ENCODE assay signal across 8 cellular contexts in the genomic region with DNA sequence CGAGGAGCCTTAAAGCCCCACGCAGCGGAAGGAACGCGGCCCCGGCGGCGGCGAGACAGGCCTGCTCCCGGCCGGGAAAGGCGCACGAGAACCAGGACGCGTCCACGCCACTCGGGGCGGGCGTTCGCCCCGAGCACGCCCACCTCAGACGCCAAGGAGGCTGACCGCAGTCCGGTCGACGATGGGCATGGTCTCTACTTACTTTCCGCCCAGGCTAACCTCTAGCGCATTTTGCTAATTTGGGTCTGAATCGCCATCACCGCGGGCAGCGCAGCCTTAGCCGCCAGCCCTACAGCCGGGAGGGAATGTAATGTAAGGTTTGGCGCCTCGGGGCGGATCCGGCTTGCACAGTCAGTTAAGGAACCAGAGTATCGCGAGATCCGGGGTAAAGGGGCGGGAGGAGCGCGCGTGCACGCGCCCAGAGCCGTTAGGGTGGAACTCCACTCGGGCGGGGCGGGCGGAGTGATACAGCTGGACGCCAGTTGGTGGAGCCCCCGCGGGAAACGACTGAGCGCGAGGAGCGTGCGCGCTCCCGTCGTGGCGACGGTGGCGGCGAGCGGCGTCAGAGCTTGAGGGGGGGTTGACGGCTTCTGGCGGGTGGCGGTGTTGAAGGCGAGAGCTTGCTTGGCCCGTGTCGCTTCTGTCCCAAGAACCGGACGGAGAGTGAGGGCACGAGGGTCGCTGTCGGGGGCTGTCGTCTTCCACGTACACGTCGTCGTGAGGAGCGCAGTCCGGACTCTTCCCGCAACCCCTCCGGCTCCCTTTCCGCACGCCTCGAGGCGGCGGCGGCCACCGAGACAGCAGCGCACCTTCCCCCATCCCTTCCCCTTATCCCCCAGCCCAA. TPM values are rescaled to one million over a fixed set of nuclear protein-coding genes. Genes with fewer than 3 reads are reported as not detected.
DNase-seq lines count a peak whose midpoint lies in the region; ATAC-seq and TF ChIP-seq lines count a peak whose summit lies in the region.

Gene LUC7L2, plus strand, starts transcription at position 529 of the 844 bp plus-strand sequence. CDS start 368 bp downstream, outside the sequence.

- H3K4me3 ChIP-seq in KMS-11 (IDR thresholded peaks at IDR 0.05; ENCODE audit: insufficient read depth, low read depth, low read length) (peak within 1 kb of the TSS; percentile 36), Peyer's patch (peak within 1 kb of the TSS; percentile 81 to 95 (median 92))

- H2AFZ ChIP-seq in KMS-11 (ENCODE audit: low read depth) = peak within 1 kb of the TSS; percentile 66

- H3K4me2 ChIP-seq in KMS-11 = peak within 1 kb of the TSS; percentile 96

- peaks cover 22% of the 10 kb centered on the region for H4K20me1 ChIP-seq in KMS-11 (ENCODE audit: insufficient read depth)

- H3K9me3 ChIP-seq in Peyer's patch = no peaks in the 10 kb centered on the region

- H3K36me3 ChIP-seq in KMS-11 (ENCODE audit: insufficient read depth) (no peaks in the 10 kb centered on the region; the same call in 1 of the 2 replicates), Peyer's patch (peaks cover 0 to 5% (median 0%) of the 10 kb centered on the region in 3 donors)

- peaks cover 53% of the 10 kb centered on the region for H3K79me2 ChIP-seq in KMS-11 (ENCODE audit: insufficient read depth, low read depth)

- H3K4me1 ChIP-seq in KMS-11 (ENCODE audit: low read depth, poor library complexity, severe bottlenecking) (peaks cover 50% of the 10 kb centered on the region), Peyer's patch (peaks cover 0 to 31% (median 9%) of the 10 kb centered on the region in 4 donors)

- ATAC-seq in GM21737 (IDR thresholded peaks at IDR 0.05; ENCODE audit: unreplicated experiment) (peak; percentile 81), esophagus mucosa (peak; percentile 98)

- DNase-seq in DMS79 (lab: John Stamatoyannopoulos, UW) = peak; percentile 95
- DNase-seq in Peyer's patch = peak; percentile 100
- peak; percentile 100 for DNase-seq in activated T-cell treated with anti-CD3 and anti-CD28 coated beads, Interleukin-2, amount 50 U/mL, for 48 hours
- DNase-seq in myocyte (ENCODE audit: low read depth) = peak; percentile 100
- DNase-seq in stimulated activated CD8-positive, alpha-beta memory T cell treated with anti-CD3 and anti-CD28 coated beads, Interleukin-7, amount 100 ng/mL, for 48 hours (ENCODE audit: extremely low read depth in 1 of 2, low read depth in 1 of 2) = peak; percentile 99

- H3K27ac ChIP-seq in KMS-11 (peak within 1 kb of the TSS; percentile 96), Peyer's patch (peak within 1 kb of the TSS; percentile 99 to 100 (median 100))

- H3K9ac ChIP-seq in KMS-11 = peak within 1 kb of the TSS; percentile 94

- TF ChIP-seq POLR2A in Peyer's patch (IDR thresholded peaks at IDR 0.05) = peak; percentile 92 to 94

- H3K27me3 ChIP-seq in KMS-11 (ENCODE audit: insufficient read depth, low read depth) (no peaks in the 10 kb centered on the region), Peyer's patch (no peaks in the 10 kb centered on the region)

- TF ChIP-seq CTCF in KMS-11 (conservative IDR thresholded peaks at IDR 0.05; ENCODE audit: low read depth, low read length) (no peak), Peyer's patch (IDR thresholded peaks at IDR 0.05) (peak in 2 of 6 experiments; percentile 14 to 32)

RNA-seq across cellular contexts. Expression of gene LUC7L2, which starts in this region (rescaled TPM):
- total RNA-seq in Peyer's patch (100 to 1,000 TPM in 1 of 4 donors, 10 to 100 TPM in 3; 57.6 to 182 (median 74.4) TPM), esophagus mucosa (50.6 TPM), myocyte (81.1 and 82.3 TPM in 2 replicates)
- 58.3 TPM for polyA plus RNA-seq in myocyte (2012)

Comparison
In these comparisons a context has a peak if more than half of its experiments do, and no peak if none do; other contexts are left out.
1. Peak in every context shown above with its lines: DNase-seq, ATAC-seq, H3K4me3 ChIP-seq and H3K27ac ChIP-seq.